ENCODE assay signal across 8 cellular contexts in genomic region chr14:85528080-85528881, GRCh38. TPM values are rescaled to one million over a fixed set of nuclear protein-coding genes. Genes with fewer than 3 reads are reported as not detected.
DNase-seq lines count a peak whose midpoint lies in the region; ATAC-seq and TF ChIP-seq lines count a peak whose summit lies in the region.

No MANE protein-coding gene starts in this region.

- no peaks in the 10 kb centered on the region for H3K36me3 Mint-ChIP-seq in osteocyte (ENCODE audit: unreplicated experiment)

- H3K4me1 Mint-ChIP-seq in osteocyte (ENCODE audit: unreplicated experiment): peaks cover 26% of the 10 kb centered on the region

- no peak for ATAC-seq in GM21723 (IDR thresholded peaks at IDR 0.05; ENCODE audit: unreplicated experiment)
- no peak for ATAC-seq in GM18511 (IDR thresholded peaks at IDR 0.05; ENCODE audit: unreplicated experiment)
- ATAC-seq in HG02798 (IDR thresholded peaks at IDR 0.05; ENCODE audit: poor library complexity, unreplicated experiment): no peak

- H3K4me3 Mint-ChIP-seq in osteocyte (ENCODE audit: unreplicated experiment): peak overlapping the region; percentile 92

- no peaks in the 10 kb centered on the region for H3K27me3 Mint-ChIP-seq in osteocyte (ENCODE audit: unreplicated experiment)

- no peaks in the 10 kb centered on the region for H3K9me3 Mint-ChIP-seq in osteocyte (ENCODE audit: unreplicated experiment)

- TF ChIP-seq CTCF in osteocyte (IDR thresholded peaks at IDR 0.05): peak; percentile 85

- peak; percentile 39 for DNase-seq in HK-2 (ENCODE audit: unreplicated experiment)
- DNase-seq in SK-N-DZ (ENCODE audit: low spot score): peak; percentile 79
- peak; percentile 47 for DNase-seq in globus pallidus (ENCODE audit: low spot score)
- peak; percentile 84 for DNase-seq in osteocyte (ENCODE audit: extremely low spot score, unreplicated experiment)
- DNase-seq in SKM-1 (lab: John Stamatoyannopoulos, UW; ENCODE audit: unreplicated experiment): no peak

- H3K27ac Mint-ChIP-seq in osteocyte (ENCODE audit: unreplicated experiment): peak overlapping the region; percentile 97

RNA-seq across cellular contexts. Expression of gene FLRT2, which starts 1.7 kb away (rescaled TPM):
- polyA plus RNA-seq in SK-N-DZ (2014; cell fraction: cytosol; rRNA removed): 2.9 and 4.6 TPM in 2 replicates
- 22.4 and 25.8 TPM in 2 replicates for polyA plus RNA-seq in SK-N-DZ (2014; cell fraction: nucleus; rRNA removed)
- 168 and 181 TPM in 2 replicates for total RNA-seq in osteocyte
